8 cellular contexts compared by ENCODE assay signal in genomic region chrX:2630935-2631742, GRCh38. TPM values are rescaled to one million over a fixed set of nuclear protein-coding genes. Genes with fewer than 3 reads are reported as not detected.
DNase-seq lines count a peak whose midpoint lies in the region; ATAC-seq and TF ChIP-seq lines count a peak whose summit lies in the region.
"Not testable (repeated sequence)": the region's sequence is repeated elsewhere in the genome, so short reads cannot be mapped to it uniquely, and the experiment has no call there.

No MANE protein-coding gene starts in this region.

- not testable (repeated sequence) for H3K4me2 ChIP-seq in BLaER1 treated with 17β-estradiol and CSF1 and Interleukin-3, amounts not matched to agents 10 nM and 100 nM

- intact Hi-C loops in natural killer cell (cut with micrococcal nuclease): not testable (repeated sequence)

- H3K27ac ChIP-seq in BLaER1 treated with 17β-estradiol and CSF1 and Interleukin-3, amounts not matched to agents 10 nM and 100 nM: peak overlapping the region in 10 of 11 experiments; percentile 30 to 93 (median 92); a peak in 20 of 22 replicates
- H3K27ac ChIP-seq in Peyer's patch: peak overlapping the region; percentile 61 to 80 (median 78)
- H3K27ac ChIP-seq in effector memory CD4-positive, alpha-beta T cell (ENCODE audit: insufficient read depth, low read length, poor library complexity, severe bottlenecking): peak overlapping the region; percentile 69

- H3K4me3 ChIP-seq in BLaER1 treated with 17β-estradiol and CSF1 and Interleukin-3, amounts not matched to agents 10 nM and 100 nM: peak overlapping the region in 4 of 10 experiments; percentile 10 to 50 (median 24); a peak in 7 of 20 replicates
- H3K4me3 ChIP-seq in Peyer's patch; effector memory CD4-positive, alpha-beta T cell (ENCODE audit: insufficient read depth, low read depth, low read length, poor library complexity, severe bottlenecking): not testable (repeated sequence)

- TF ChIP-seq CTCF in Peyer's patch (IDR thresholded peaks at IDR 0.05); natural killer cell (IDR thresholded peaks at IDR 0.05): not testable (repeated sequence)

- H3K4me1 ChIP-seq in BLaER1 treated with 17β-estradiol and CSF1 and Interleukin-3, amounts not matched to agents 10 nM and 100 nM: peaks cover 0 to 20% (median 9%) of the 10 kb centered on the region in 10 experiments; a peak in 8 of 20 replicates
- H3K4me1 ChIP-seq in Peyer's patch; effector memory CD4-positive, alpha-beta T cell (ENCODE audit: control insufficient read depth, insufficient read depth, low read length, poor library complexity, severe bottlenecking): not testable (repeated sequence)

- DNase-seq in HT1080 (ENCODE audit: low read depth): peak; percentile 36
- DNase-seq in Peyer's patch: peak in 1 of 3 donors; percentile 22
- DNase-seq in activated CD4-positive, alpha-beta T cell treated with anti-CD3 and anti-CD28 coated beads, Interleukin-2, amount 10 ng/mL, durations not matched to agents 7 days and 5 days: peak; percentile 21
- DNase-seq in activated naive CD4-positive, alpha-beta T cell treated with anti-CD3 and anti-CD28 coated beads, Interleukin-2, amount 50 U/mL, for 16 hours: peak; percentile 28
- peak; percentile 32 to 54 (median 52) for DNase-seq in effector memory CD4-positive, alpha-beta T cell
- not testable (repeated sequence) for DNase-seq in natural killer cell
- DNase-seq in superior temporal gyrus (ENCODE audit: extremely low spot score): peak; percentile 36

- not testable (repeated sequence) for H4K20me1 ChIP-seq in BLaER1 treated with 17β-estradiol and CSF1 and Interleukin-3, amounts not matched to agents 10 nM and 100 nM

- not testable (repeated sequence) for TF ChIP-seq POLR2A in Peyer's patch (IDR thresholded peaks at IDR 0.05)

- H3K27me3 ChIP-seq in BLaER1 treated with 17β-estradiol and CSF1 and Interleukin-3, amounts not matched to agents 10 nM and 100 nM; Peyer's patch; effector memory CD4-positive, alpha-beta T cell (replicated peaks; ENCODE audit: control insufficient read depth, insufficient read depth, low read length, poor library complexity, severe bottlenecking): not testable (repeated sequence)

- peaks cover 57% of the 10 kb centered on the region for H3K4me1 Mint-ChIP-seq in activated CD4-positive, alpha-beta T cell treated with anti-CD3 and anti-CD28 coated beads, Interleukin-2, amount 10 ng/mL, durations not matched to agents 7 days and 5 days
- H3K4me1 Mint-ChIP-seq in natural killer cell: peaks cover 41 to 50% of the 10 kb centered on the region in 2 donors

- not testable (repeated sequence) for ATAC-seq in natural killer cell

- peaks cover 36 to 68% (median 52%) of the 10 kb centered on the region in 11 experiments for H3K9me3 ChIP-seq in BLaER1 treated with 17β-estradiol and CSF1 and Interleukin-3, amounts not matched to agents 10 nM and 100 nM (replicated peaks in 1 of 11)
- H3K9me3 ChIP-seq in Peyer's patch: peaks cover 0 to 13% (median 6%) of the 10 kb centered on the region in 4 donors
- H3K9me3 ChIP-seq in effector memory CD4-positive, alpha-beta T cell (ENCODE audit: control insufficient read depth, low read length): not testable (repeated sequence)

- peak overlapping the region in 8 of 11 experiments; percentile 41 to 75 (median 70); a peak in 16 of 22 replicates for H3K9ac ChIP-seq in BLaER1 treated with 17β-estradiol and CSF1 and Interleukin-3, amounts not matched to agents 10 nM and 100 nM

- CTCF ChIA-PET in activated CD4-positive, alpha-beta T cell treated with anti-CD3 and anti-CD28 coated beads, Interleukin-2, amount 10 ng/mL, durations not matched to agents 7 days and 5 days (lab: Charles Lee): not testable (repeated sequence)

- H3K36me3 Mint-ChIP-seq in activated CD4-positive, alpha-beta T cell treated with anti-CD3 and anti-CD28 coated beads, Interleukin-2, amount 10 ng/mL, durations not matched to agents 7 days and 5 days (ENCODE audit: low read depth): peaks cover 67% of the 10 kb centered on the region
- H3K36me3 Mint-ChIP-seq in natural killer cell: peaks cover 41% of the 10 kb centered on the region

- not testable (repeated sequence) for H3K27me3 Mint-ChIP-seq in activated CD4-positive, alpha-beta T cell treated with anti-CD3 and anti-CD28 coated beads, Interleukin-2, amount 10 ng/mL, durations not matched to agents 7 days and 5 days; natural killer cell (ENCODE audit: low read depth in 2 of 2)

- H3K27ac Mint-ChIP-seq in activated CD4-positive, alpha-beta T cell treated with anti-CD3 and anti-CD28 coated beads, Interleukin-2, amount 10 ng/mL, durations not matched to agents 7 days and 5 days: peak overlapping the region; percentile 93
- peak overlapping the region; percentile 95 to 96 for H3K27ac Mint-ChIP-seq in natural killer cell

- peaks cover 36 to 82% (median 47%) of the 10 kb centered on the region in 11 experiments for H3K36me3 ChIP-seq in BLaER1 treated with 17β-estradiol and CSF1 and Interleukin-3, amounts not matched to agents 10 nM and 100 nM
- H3K36me3 ChIP-seq in Peyer's patch: peaks cover 0 to 26% (median 0%) of the 10 kb centered on the region in 3 donors
- peaks cover 15% of the 10 kb centered on the region for H3K36me3 ChIP-seq in effector memory CD4-positive, alpha-beta T cell (ENCODE audit: control insufficient read depth, insufficient read depth, low read length)

- H3K4me3 Mint-ChIP-seq in activated CD4-positive, alpha-beta T cell treated with anti-CD3 and anti-CD28 coated beads, Interleukin-2, amount 10 ng/mL, durations not matched to agents 7 days and 5 days: not testable (repeated sequence)
- peak overlapping the region; percentile 77 for H3K4me3 Mint-ChIP-seq in natural killer cell

- POLR2A ChIA-PET in activated CD4-positive, alpha-beta T cell treated with anti-CD3 and anti-CD28 coated beads, Interleukin-2, amount 10 ng/mL, durations not matched to agents 7 days and 5 days (lab: Charles Lee): not testable (repeated sequence)

- H3K9me3 Mint-ChIP-seq in activated CD4-positive, alpha-beta T cell treated with anti-CD3 and anti-CD28 coated beads, Interleukin-2, amount 10 ng/mL, durations not matched to agents 7 days and 5 days: peaks cover 43% of the 10 kb centered on the region
- peaks cover 15 to 16% of the 10 kb centered on the region in 2 donors for H3K9me3 Mint-ChIP-seq in natural killer cell

RNA-seq across cellular contexts. Expression of gene CD99, which starts 60.0 kb away (rescaled TPM):
- 223 and 276 TPM in 2 replicates for total RNA-seq in HT1080 (2014; rRNA removed; shearing (Covaris generic))
- 434 and 451 TPM in 2 replicates for polyA plus RNA-seq in HT1080 (2015; cell fraction: cytosol; rRNA removed)
- 155 and 175 TPM in 2 replicates for polyA plus RNA-seq in HT1080 (2015; cell fraction: nucleus; rRNA removed)
- total RNA-seq in Peyer's patch: 100 to 1,000 TPM; 129 to 209 (median 175) TPM
- total RNA-seq in activated CD4-positive, alpha-beta T cell treated with anti-CD3 and anti-CD28 coated beads, Interleukin-2, amount 10 ng/mL, durations not matched to agents 7 days and 5 days: 100 to 1,000 TPM; 261 to 314 TPM
- total RNA-seq in natural killer cell: 100 to 1,000 TPM; 312 to 340 (median 333) TPM
